In genomic region chr20:44807051-44807683, GRCh38 we compare ENCODE assay signal across 21 cellular contexts. TPM values are rescaled to one million over a fixed set of nuclear protein-coding genes. Genes with fewer than 3 reads are reported as not detected.
"Had no signal": no experiment of that assay in that cellular context is flagged by ENCODE, and none has a peak within 500 bp of the region (broad histone marks: within the 10 kb centered on the region; RNA-seq: fewer than 3 reads in every experiment).

No MANE protein-coding gene starts in this region.

- H3K4me3 Mint-ChIP-seq: naive B cell had no signal

- H3K27ac Mint-ChIP-seq: naive B cell, neural progenitor cell had no signal

- H3K9me3 Mint-ChIP-seq: neural progenitor cell had no signal

- DNase-seq: colonic mucosa; dermis blood vessel endothelial cell; foreskin melanocyte; heart left ventricle; hippocampal formation; left colon; left ventricle myocardium superior; mesenchymal stem cell; naive B cell; nucleus accumbens; ovary; sigmoid colon; stimulated activated CD4-positive, alpha-beta T cell treated with anti-CD3 and anti-CD28 coated beads, Interleukin-2, amount 100 ng/mL, for 24 hours; stimulated activated naive CD4-positive, alpha-beta T cell; stomach; substantia nigra; transverse colon; uterus had no signal

- ATAC-seq: heart left ventricle, left colon, left ventricle myocardium superior had no signal

RNA-seq across cellular contexts. Expression of gene RIMS4, which starts 3.2 kb away (rescaled TPM):
- total RNA-seq: dermis blood vessel endothelial cell, endothelial cell of umbilical vein, kidney epithelial cell had no signal
- polyA plus RNA-seq: endothelial cell of umbilical vein had no signal
